Comparison of ENCODE assay signal across 7 cellular contexts in the genomic region with DNA sequence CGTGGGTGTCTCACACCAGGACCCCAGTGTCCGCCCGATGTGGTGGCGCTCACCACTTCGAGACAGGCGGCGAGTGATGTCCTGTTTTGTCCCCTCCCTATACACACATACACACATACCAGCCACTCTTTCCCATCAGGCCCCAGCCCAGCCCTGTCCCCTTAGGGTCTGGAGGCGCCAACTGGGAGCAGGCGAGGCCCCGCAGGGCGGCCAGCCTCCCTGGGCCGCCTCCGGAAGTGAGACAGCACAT. TPM values are rescaled to one million over a fixed set of nuclear protein-coding genes. Genes with fewer than 3 reads are reported as not detected.
DNase-seq lines count a peak whose midpoint lies in the region; ATAC-seq, FAIRE-seq and TF ChIP-seq lines count a peak whose summit lies in the region.

No MANE protein-coding gene starts in this region.

- peak overlapping the region; percentile 99 for H3K4me3 Mint-ChIP-seq in HFFc6
- H3K4me3 Mint-ChIP-seq in activated T-helper 17 cell treated with anti-CD3 and anti-CD28 coated beads, Interleukin-2, amount 50 U/mL, for 72 hours: peak overlapping the region; percentile 87

- H3K36me3 Mint-ChIP-seq in HFFc6 (ENCODE audit: low read depth): peaks cover 59% of the 10 kb centered on the region
- H3K36me3 Mint-ChIP-seq in activated T-helper 17 cell treated with anti-CD3 and anti-CD28 coated beads, Interleukin-2, amount 50 U/mL, for 72 hours (ENCODE audit: low read depth): peaks cover 90% of the 10 kb centered on the region

- H3K4me3 ChIP-seq in keratinocyte (ENCODE audit: control insufficient read depth in 2 of 3, extremely low read depth in 1 of 3, insufficient read depth in 2 of 3, low read depth in 1 of 3, low read length in 3 of 3) (peak overlapping the region; percentile 88 to 98 (median 97)), suprapubic skin (peak overlapping the region; percentile 98), WERI-Rb-1 (ENCODE audit: low read depth, low read length) (no peak overlapping the region)

- peaks cover 58% of the 10 kb centered on the region for H3K4me1 Mint-ChIP-seq in HFFc6 (ENCODE audit: low read depth)
- H3K4me1 Mint-ChIP-seq in activated T-helper 17 cell treated with anti-CD3 and anti-CD28 coated beads, Interleukin-2, amount 50 U/mL, for 72 hours: peaks cover 8% of the 10 kb centered on the region

- no peak for TF ChIP-seq CTCF in HFFc6 (IDR thresholded peaks at IDR 0.05)
- TF ChIP-seq CTCF in keratinocyte (optimal IDR thresholded peaks at IDR 0.05 in 1 of 3, IDR thresholded peaks at IDR 0.05 in 1 of 3, conservative IDR thresholded peaks at IDR 0.05 in 1 of 3; ENCODE audit: extremely low read depth in 1 of 3, insufficient read depth in 2 of 3, low read length in 3 of 3): no peak
- TF ChIP-seq CTCF in suprapubic skin (IDR thresholded peaks at IDR 0.05): no peak
- no peak for TF ChIP-seq CTCF in WERI-Rb-1 (IDR thresholded peaks at IDR 0.05; ENCODE audit: low read depth, low read length)

- peaks cover 79% of the 10 kb centered on the region for H3K9me3 Mint-ChIP-seq in HFFc6
- no peaks in the 10 kb centered on the region for H3K9me3 Mint-ChIP-seq in activated T-helper 17 cell treated with anti-CD3 and anti-CD28 coated beads, Interleukin-2, amount 50 U/mL, for 72 hours

- TF ChIP-seq EP300 in suprapubic skin (IDR thresholded peaks at IDR 0.05): no peak

- H3K9me3 ChIP-seq in keratinocyte (ENCODE audit: control insufficient read depth, low read depth, low read length) (no peaks in the 10 kb centered on the region), suprapubic skin (no peaks in the 10 kb centered on the region), WERI-Rb-1 (ENCODE audit: severe bottlenecking) (no peaks in the 10 kb centered on the region)

- TF ChIP-seq POLR2A in suprapubic skin (IDR thresholded peaks at IDR 0.05): peak; percentile 61 to 67

- peaks cover 56% of the 10 kb centered on the region for H4K20me1 ChIP-seq in keratinocyte (ENCODE audit: control insufficient read depth, extremely low read depth, insufficient read depth, low read length)

- peaks cover 90% of the 10 kb centered on the region for H3K27me3 Mint-ChIP-seq in HFFc6 (ENCODE audit: insufficient read depth)
- H3K27me3 Mint-ChIP-seq in activated T-helper 17 cell treated with anti-CD3 and anti-CD28 coated beads, Interleukin-2, amount 50 U/mL, for 72 hours: no peaks in the 10 kb centered on the region

- peak overlapping the region; percentile 93 for H3K4me2 ChIP-seq in keratinocyte (ENCODE audit: control insufficient read depth, extremely low read depth, insufficient read depth, low read depth, low read length)

- dilution Hi-C loops in keratinocyte (cut with MboI; ENCODE audit: extremely low pct_ligation_motif_present, low sequenced_read_pairs): no loop called here

- H3K36me3 ChIP-seq in keratinocyte (ENCODE audit: control insufficient read depth in 2 of 2, extremely low read depth in 1 of 2, insufficient read depth in 2 of 2, low read length in 2 of 2): peaks cover 42 to 53% of the 10 kb centered on the region in 2 experiments
- peaks cover 25% of the 10 kb centered on the region for H3K36me3 ChIP-seq in suprapubic skin
- no peaks in the 10 kb centered on the region for H3K36me3 ChIP-seq in WERI-Rb-1

- peak overlapping the region; percentile 100 for H3K27ac Mint-ChIP-seq in HFFc6
- peak overlapping the region; percentile 96 for H3K27ac Mint-ChIP-seq in activated T-helper 17 cell treated with anti-CD3 and anti-CD28 coated beads, Interleukin-2, amount 50 U/mL, for 72 hours

- no peak for ATAC-seq in activated T-helper 17 cell treated with anti-CD3 and anti-CD28 coated beads, Interleukin-2, amount 50 U/mL, for 72 hours (replicated peaks)

- H3K9ac ChIP-seq in keratinocyte (ENCODE audit: control insufficient read depth, extremely low read depth, insufficient read depth, low read length): peak overlapping the region; percentile 99

- H2AFZ ChIP-seq in keratinocyte (ENCODE audit: control insufficient read depth, low read length): no peak overlapping the region

- no peak for FAIRE-seq in keratinocyte (lab: Jason Lieb, UNC)

- peaks cover 55% of the 10 kb centered on the region for H3K79me2 ChIP-seq in keratinocyte (ENCODE audit: control insufficient read depth, insufficient read depth, low read length)

- WGBS in suprapubic skin: 16% methylated on average over 8 of the region's 13 CpGs

- H3K27me3 ChIP-seq in keratinocyte (ENCODE audit: control insufficient read depth, extremely low read depth, insufficient read depth, low read length): no peaks in the 10 kb centered on the region
- H3K27me3 ChIP-seq in suprapubic skin: no peaks in the 10 kb centered on the region
- no peaks in the 10 kb centered on the region for H3K27me3 ChIP-seq in WERI-Rb-1 (ENCODE audit: insufficient read depth, low read depth, severe bottlenecking)

- H3K4me1 ChIP-seq in keratinocyte (ENCODE audit: control insufficient read depth, extremely low read depth, insufficient read depth, low read length) (peaks cover 34% of the 10 kb centered on the region), suprapubic skin (peaks cover 75% of the 10 kb centered on the region)

- no peak for DNase-seq in HFFc6
- DNase-seq in keratinocyte (ENCODE audit: low read depth, low spot score): no peak
- DNase-seq in suprapubic skin (ENCODE audit: low spot score in 2 of 2): peak in 1 of 2 donors; percentile 96
- no peak for DNase-seq in UCSD-AML1 (lab: John Stamatoyannopoulos, UW; ENCODE audit: unreplicated experiment)
- DNase-seq in cortex of kidney (lab: John Stamatoyannopoulos, UW): no peak
- DNase-seq in WERI-Rb-1: no peak

- no peaks in the 10 kb centered on the region for H3K9me1 ChIP-seq in keratinocyte (ENCODE audit: control insufficient read depth, extremely low read depth, insufficient read depth, low read length)

- H3K27ac ChIP-seq in keratinocyte (ENCODE audit: control insufficient read depth, insufficient read depth, low read length) (peak overlapping the region; percentile 96), suprapubic skin (peak overlapping the region; percentile 100), WERI-Rb-1 (no peak overlapping the region)

RNA-seq across cellular contexts. Expression of a gene that starts 38.1 kb away (rescaled TPM):
- 1 to 10 TPM in 5 of 6 experiments, under 1 TPM in 1; 0.91 to 1.7 (median 1.4) TPM for total RNA-seq in HFFc6 (2021; fragmentation: NEBNext Ultra II Directional; extraction: Animal tissue kit (Norgen Biotek cat#: 25700))
- total RNA-seq in activated T-helper 17 cell treated with anti-CD3 and anti-CD28 coated beads, Interleukin-2, amount 50 U/mL, for 72 hours: 1 to 10 TPM; 1.2 to 3.6 TPM
- 0.18 TPM in 1 of 3 replicates, not detected in the others for polyA plus RNA-seq in keratinocyte
- polyA plus RNA-seq in keratinocyte (2011; ENCODE audit: low read depth): not detected
- polyA plus RNA-seq in keratinocyte (2011; cell fraction: cytosol; rRNA removed): 0.40 TPM in 1 of 2 replicates, not detected in the other
- not detected in 2 replicates for polyA plus RNA-seq in keratinocyte (2011; cell fraction: nucleus; rRNA removed)
- polyA plus RNA-seq in keratinocyte (2012; ENCODE audit: low replicate concordance): 0.86 TPM in 1 of 2 replicates, not detected in the other
- polyA minus RNA-seq in keratinocyte: 0.40 TPM in 1 of 3 replicates, not detected in the others
- polyA minus RNA-seq in keratinocyte (2011; cell fraction: cytosol; rRNA and poly(A)+ RNA removed): not detected
- polyA minus RNA-seq in keratinocyte (2011; cell fraction: nucleus; rRNA and poly(A)+ RNA removed): not detected in 2 replicates
- total RNA-seq in suprapubic skin: not detected

RNA-seq across cellular contexts. Expression of a gene that starts 43.6 kb away (rescaled TPM):
- total RNA-seq in HFFc6 (2021; fragmentation: NEBNext Ultra II Directional; extraction: Animal tissue kit (Norgen Biotek cat#: 25700)): 1 to 10 TPM; 5.0 to 6.0 (median 5.2) TPM
- 10 to 100 TPM in 1 of 2 donors, 1 to 10 TPM in 1; 5.4 to 10.6 TPM for total RNA-seq in activated T-helper 17 cell treated with anti-CD3 and anti-CD28 coated beads, Interleukin-2, amount 50 U/mL, for 72 hours
- 0.71 to 1.1 TPM (median 1.00 TPM) in 3 replicates for polyA plus RNA-seq in keratinocyte
- 6.3 TPM for polyA plus RNA-seq in keratinocyte (2011; ENCODE audit: low read depth)
- 0.68 and 1.3 TPM in 2 replicates for polyA plus RNA-seq in keratinocyte (2011; cell fraction: cytosol; rRNA removed)
- 2.9 and 3.6 TPM in 2 replicates for polyA plus RNA-seq in keratinocyte (2011; cell fraction: nucleus; rRNA removed)
- polyA plus RNA-seq in keratinocyte (2012; ENCODE audit: low replicate concordance): 1.5 and 3.8 TPM in 2 replicates
- 2.1 to 3.7 TPM (median 3.1 TPM) in 3 replicates for polyA minus RNA-seq in keratinocyte
- 6.3 TPM for polyA minus RNA-seq in keratinocyte (2011; cell fraction: cytosol; rRNA and poly(A)+ RNA removed)
- polyA minus RNA-seq in keratinocyte (2011; cell fraction: nucleus; rRNA and poly(A)+ RNA removed): 5.3 and 7.0 TPM in 2 replicates
- total RNA-seq in suprapubic skin: 10 to 100 TPM; 11.4 to 19.5 (median 16.3) TPM
